ENCODE assay signal across 14 cellular contexts in the genomic region with DNA sequence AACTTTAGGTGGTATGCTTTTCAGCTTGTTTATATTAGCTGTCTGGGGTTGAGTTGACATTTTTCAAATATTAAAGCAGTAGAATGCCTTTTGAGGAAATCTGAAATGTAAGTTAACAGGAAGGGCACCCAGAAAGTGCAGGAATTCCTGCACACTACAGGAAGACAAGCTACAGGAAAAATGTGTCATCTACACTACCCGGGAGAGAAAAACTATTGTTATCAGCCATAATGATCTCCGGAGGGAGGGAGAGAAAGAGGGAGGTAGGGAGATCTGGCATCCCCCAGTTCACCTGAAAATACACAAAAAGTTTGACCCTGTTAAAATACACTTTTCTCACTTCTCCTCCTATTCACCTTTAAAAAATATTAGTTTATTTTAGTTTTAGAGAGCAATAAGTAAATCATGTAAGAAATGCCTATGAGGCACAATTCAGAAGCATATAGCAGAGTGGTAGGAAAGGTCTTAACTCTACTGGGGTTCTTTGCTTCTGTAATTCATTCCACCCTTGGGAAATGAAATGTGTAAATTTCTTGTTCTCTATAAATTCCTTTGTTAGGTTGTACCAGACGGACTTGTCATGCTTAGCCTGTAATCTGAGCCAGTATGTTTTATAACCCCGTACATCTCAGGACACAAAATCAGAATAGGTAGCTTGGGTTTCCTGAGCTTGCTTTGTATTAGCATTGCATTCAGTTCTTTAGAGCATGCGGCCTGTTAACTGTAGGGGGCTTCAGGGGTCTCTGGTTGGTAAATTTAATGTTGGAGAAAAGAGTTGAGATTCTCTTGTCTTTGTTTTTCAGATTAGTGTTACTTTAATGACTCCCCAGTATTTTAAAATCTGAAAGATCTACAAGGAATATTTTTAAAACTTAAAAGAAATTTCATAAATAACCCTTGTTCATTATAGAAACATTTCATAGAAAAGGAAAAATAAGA. TPM values are rescaled to one million over a fixed set of nuclear protein-coding genes. Genes with fewer than 3 reads are reported as not detected.
DNase-seq lines count a peak whose midpoint lies in the region; ATAC-seq, FAIRE-seq and TF ChIP-seq lines count a peak whose summit lies in the region.
"Had no signal": no experiment of that assay in that cellular context is flagged by ENCODE, and none has a peak within 500 bp of the region (broad histone marks: within the 10 kb centered on the region; RNA-seq: fewer than 3 reads in every experiment).

No MANE protein-coding gene starts in this region.

- no peak for TF ChIP-seq CTCF in astrocyte of the spinal cord (IDR thresholded peaks at IDR 0.05; ENCODE audit: low read depth, low read length)
- no peak for TF ChIP-seq CTCF in kidney (IDR thresholded peaks at IDR 0.05; ENCODE audit: borderline replicate concordance, extremely low read depth, insufficient read depth)
- TF ChIP-seq CTCF in tibial artery (IDR thresholded peaks at IDR 0.05) = no peak
- TF ChIP-seq CTCF in RWPE1 (conservative IDR thresholded peaks at IDR 0.05; ENCODE audit: low read depth) = no peak
- no peak for TF ChIP-seq CTCF in right atrium auricular region (IDR thresholded peaks at IDR 0.05)

- peak overlapping the region; percentile 72 for H3K27ac Mint-ChIP-seq in activated CD4-positive, alpha-beta T cell treated with anti-CD3 and anti-CD28 coated beads for 36 hours

- CTCF ChIA-PET in activated CD4-positive, alpha-beta T cell treated with anti-CD3 and anti-CD28 coated beads for 36 hours (lab: Charles Lee) = interaction anchor here (0.7 kb wide), 2 partner anchors 8 to 757 kb away, joined by 3 read pairs; no protein-coding TSS in a partner anchor
- CTCF ChIA-PET in RWPE1 (lab: Yijun Ruan, JAX) = no interaction called here

- POLR2A ChIA-PET in activated CD4-positive, alpha-beta T cell treated with anti-CD3 and anti-CD28 coated beads for 36 hours (lab: Charles Lee) = no interaction called here
- POLR2A ChIA-PET in RWPE1 (lab: Yijun Ruan, JAX; ENCODE audit: low non-redundant PET) = no interaction called here

- no peak for FAIRE-seq in kidney (lab: Jason Lieb, UNC)
- FAIRE-seq: frontal cortex had no signal

- intact Hi-C loops in activated CD4-positive, alpha-beta T cell treated with anti-CD3 and anti-CD28 coated beads for 36 hours (cut with DNase I, micrococcal nuclease) = loop anchor here in 1 of 2 experiments (5.0 kb wide), 1 partner anchor 104 kb away; no protein-coding TSS in a partner anchor
- intact Hi-C loops in kidney (cut with DNase I) = no loop called here
- intact Hi-C loops in tibial artery (cut with DNase I; ENCODE audit: low total_unique reads) = no loop called here

- no peak for ATAC-seq in activated CD4-positive, alpha-beta T cell treated with anti-CD3 and anti-CD28 coated beads for 36 hours
- ATAC-seq: lower lobe of right lung had no signal

- H3K9ac ChIP-seq in kidney (ENCODE audit: low read length in 2 of 2) = no peak overlapping the region

- H3K4me1 ChIP-seq in kidney (ENCODE audit: control insufficient read depth in 1 of 2, insufficient read depth in 1 of 2, low read depth in 1 of 2, low read length in 2 of 2) = peaks cover 5 to 11% of the 10 kb centered on the region in 2 donors
- peaks cover 0 to 42% (median 14%) of the 10 kb centered on the region in 4 donors for H3K4me1 ChIP-seq in tibial artery
- H3K4me1 ChIP-seq in right atrium auricular region = peaks cover 0 to 27% of the 10 kb centered on the region in 2 donors

- peaks cover 2% of the 10 kb centered on the region for H3K36me3 Mint-ChIP-seq in activated CD4-positive, alpha-beta T cell treated with anti-CD3 and anti-CD28 coated beads for 36 hours (ENCODE audit: low read depth)

- no peaks in the 10 kb centered on the region for H3K9me3 Mint-ChIP-seq in activated CD4-positive, alpha-beta T cell treated with anti-CD3 and anti-CD28 coated beads for 36 hours (ENCODE audit: low read depth)

- H3K4me3 Mint-ChIP-seq in activated CD4-positive, alpha-beta T cell treated with anti-CD3 and anti-CD28 coated beads for 36 hours = no peak overlapping the region

- H3K36me3 ChIP-seq in kidney (ENCODE audit: control insufficient read depth in 1 of 2, insufficient read depth in 2 of 2, low read length in 2 of 2) (no peaks in the 10 kb centered on the region), tibial artery (no peaks in the 10 kb centered on the region), right atrium auricular region (no peaks in the 10 kb centered on the region)
- H3K36me3 ChIP-seq: lower lobe of right lung had no signal

- H3K4me1 Mint-ChIP-seq in activated CD4-positive, alpha-beta T cell treated with anti-CD3 and anti-CD28 coated beads for 36 hours = peaks cover 15% of the 10 kb centered on the region

- no peaks in the 10 kb centered on the region for H3K27me3 Mint-ChIP-seq in activated CD4-positive, alpha-beta T cell treated with anti-CD3 and anti-CD28 coated beads for 36 hours

- DNase-seq in activated CD4-positive, alpha-beta T cell treated with anti-CD3 and anti-CD28 coated beads for 36 hours = no peak
- DNase-seq in activated CD4-positive, alpha-beta T cell treated with anti-CD3 and anti-CD28 coated beads, Interleukin-2, amount 50 U/mL, for 48 hours = no peak
- DNase-seq in astrocyte of the spinal cord (ENCODE audit: low read depth, low spot score) (peak; percentile 14), kidney (no peak), tibial artery (no peak), RWPE1 (ENCODE audit: low spot score) (no peak), right atrium auricular region (ENCODE audit: low spot score) (no peak)
- no peak for DNase-seq in stimulated activated naive CD4-positive, alpha-beta T cell treated with Interleukin-2 at 50 U/mL for 16 hours (lab: John Stamatoyannopoulos, UW)
- DNase-seq: activated gamma-delta T cell, DMS53, lower lobe of right lung, NCI-H524 treated with DMSO at 0.1 percent for 48 hours, retina had no signal

- H3K27ac ChIP-seq in kidney (ENCODE audit: low read depth in 2 of 2, low read length in 2 of 2) (peak overlapping the region in 1 of 2 donors; percentile 14), tibial artery (peak overlapping the region; percentile 34 to 45), RWPE1 (no peak overlapping the region), right atrium auricular region (no peak overlapping the region)
- H3K27ac ChIP-seq: lower lobe of right lung had no signal

- in situ Hi-C loops in astrocyte of the spinal cord (cut with HindIII; ENCODE audit: low sequenced_read_pairs) = no loop called here

- H3K27me3 ChIP-seq in tibial artery (no peaks in the 10 kb centered on the region), right atrium auricular region (no peaks in the 10 kb centered on the region)

- no peaks in the 10 kb centered on the region for H3K9me3 ChIP-seq in kidney (ENCODE audit: control insufficient read depth in 1 of 2, low read length in 2 of 2)
- H3K9me3 ChIP-seq in tibial artery = no peaks in the 10 kb centered on the region
- no peaks in the 10 kb centered on the region for H3K9me3 ChIP-seq in right atrium auricular region
- H3K9me3 ChIP-seq: lower lobe of right lung had no signal

- H3K4me3 ChIP-seq in astrocyte of the spinal cord (ENCODE audit: low read depth, low read length) = no peak overlapping the region
- peak overlapping the region; percentile 7 to 15 for H3K4me3 ChIP-seq in kidney (ENCODE audit: low read length in 2 of 2)
- no peak overlapping the region for H3K4me3 ChIP-seq in tibial artery
- no peak overlapping the region for H3K4me3 ChIP-seq in right atrium auricular region
- H3K4me3 ChIP-seq: lower lobe of right lung had no signal

RNA-seq across cellular contexts. Expression of gene MAP2K6, which starts 3.3 kb away (rescaled TPM):
- total RNA-seq in activated CD4-positive, alpha-beta T cell treated with anti-CD3 and anti-CD28 coated beads for 36 hours = 1 to 10 TPM; 2.7 to 3.4 TPM
- total RNA-seq in kidney (8.6 TPM), right atrium auricular region (1 to 10 TPM in 1 of 2 donors, under 1 TPM in 1; 0.90 to 5.3 TPM)
- 10.2 TPM for polyA plus RNA-seq in kidney (ENCODE audit: insufficient read depth, low read depth, low replicate concordance)

Comparison
In these comparisons a context has a peak if more than half of its experiments do, and no peak if none do; other contexts are left out.
1. H3K4me3 ChIP-seq: peak in kidney (2 of 2); none in astrocyte of the spinal cord (single experiment), tibial artery (0 of 2) and right atrium auricular region (0 of 2).
2. H3K27ac ChIP-seq: peak in tibial artery (2 of 2); none in RWPE1 (single experiment) and right atrium auricular region (0 of 2).